In the genomic region with DNA sequence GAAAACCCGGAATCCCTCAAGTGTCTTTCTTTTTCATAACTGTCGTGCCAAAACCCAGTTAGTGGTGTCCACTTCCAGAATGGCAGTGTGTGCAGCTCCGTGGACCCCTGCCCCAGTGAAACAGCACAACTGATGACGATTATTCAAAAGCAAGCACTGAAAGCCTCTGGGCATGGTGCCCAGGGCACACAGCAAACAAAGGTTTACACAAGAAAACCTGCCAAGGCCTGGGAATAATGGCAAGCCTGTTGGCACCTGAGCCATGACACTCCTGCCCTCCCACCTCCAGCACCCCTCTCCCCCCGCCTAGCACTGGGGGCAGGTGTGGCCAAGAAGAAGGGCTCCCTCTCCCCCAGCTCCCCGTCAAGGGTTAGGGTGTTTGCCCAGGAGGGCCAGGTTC, we compare ENCODE assay signal across 20 cellular contexts. TPM values are rescaled to one million over a fixed set of nuclear protein-coding genes. Genes with fewer than 3 reads are reported as not detected.
A peak's percentile ranks its signal among the peaks of the same experiment; 100 is the strongest.
DNase-seq lines count a peak whose midpoint lies in the region; ATAC-seq and TF ChIP-seq lines count a peak whose summit lies in the region.
"Had no signal": no experiment of that assay in that cellular context is flagged by ENCODE, and none has a peak within 500 bp of the region (broad histone marks: within the 10 kb centered on the region; RNA-seq: fewer than 3 reads in every experiment).

No MANE protein-coding gene starts in this region.

- ATAC-seq in Panc1 (no peak), sciatic nerve (no peak), HG03521 (IDR thresholded peaks at IDR 0.05; ENCODE audit: unreplicated experiment) (no peak), GM18909 (IDR thresholded peaks at IDR 0.05; ENCODE audit: poor library complexity, unreplicated experiment) (no peak)
- ATAC-seq: activated CD4-positive, alpha-beta T cell treated with anti-CD3 and anti-CD28 coated beads for 36 hours; gastrocnemius medialis had no signal

- no peak overlapping the region for H3K4me3 ChIP-seq in Panc1 (ENCODE audit: low read depth in 2 of 2, low read length in 2 of 2)
- no peak overlapping the region for H3K4me3 ChIP-seq in ovary
- H3K4me3 ChIP-seq: gastrocnemius medialis, testis had no signal

- CTCF ChIA-PET in Panc1 (lab: Charles Lee), result no interaction called here

- H3K27me3 ChIP-seq in Panc1 (ENCODE audit: control insufficient read depth, insufficient read depth, low read length) (no peaks in the 10 kb centered on the region), ovary (no peaks in the 10 kb centered on the region)
- H3K27me3 ChIP-seq: testis had no signal

- TF ChIP-seq CTCF in Panc1 (IDR thresholded peaks at IDR 0.05), result no peak
- TF ChIP-seq CTCF in ovary (IDR thresholded peaks at IDR 0.05), result no peak

- H3K4me1 ChIP-seq in Panc1 (ENCODE audit: control insufficient read depth, insufficient read depth, low read length) (peaks cover 53% of the 10 kb centered on the region), ovary (ENCODE audit: insufficient read depth) (peaks cover 6% of the 10 kb centered on the region)

- WGBS in ovary, 3 donors, result 82 to 84% (median 83%) methylated on average over 6 of the region's 6 CpGs

- peaks cover 2% of the 10 kb centered on the region; the same call in 1 of the 2 replicates for H3K36me3 ChIP-seq in Panc1 (ENCODE audit: control insufficient read depth, insufficient read depth, low read length)
- no peaks in the 10 kb centered on the region for H3K36me3 ChIP-seq in ovary
- H3K36me3 ChIP-seq: gastrocnemius medialis had no signal

- TF ChIP-seq POLR2A in ovary (IDR thresholded peaks at IDR 0.05), result no peak

- in situ Hi-C loops in Panc1 (cut with HindIII; ENCODE audit: low pct_unique_long_range_greater_than_20kb, low sequenced_read_pairs), result no loop called here

- no peaks in the 10 kb centered on the region for H3K9me3 ChIP-seq in Panc1 (ENCODE audit: control insufficient read depth, insufficient read depth, low read depth, low read length)
- no peaks in the 10 kb centered on the region for H3K9me3 ChIP-seq in ovary
- H3K9me3 ChIP-seq: gastrocnemius medialis, testis had no signal

- BruUV-seq in Panc1 (replicated peaks; lab: Mats Ljungman, UMichigan), result no TSS peak

- DNase-seq in DMS79 (lab: John Stamatoyannopoulos, UW), result peak; percentile 86
- DNase-seq in NCI-H2029 (lab: John Stamatoyannopoulos, UW), result peak; percentile 94
- no peak for DNase-seq in Panc1 (ENCODE audit: low read depth, low spot score)
- DNase-seq in mucosa of gallbladder (ENCODE audit: low spot score), result peak; percentile 57
- DNase-seq in ovary, result no peak
- no peak for DNase-seq in sciatic nerve (ENCODE audit: low spot score)
- DNase-seq: activated CD4-positive, alpha-beta T cell treated with anti-CD3 and anti-CD28 coated beads for 36 hours; activated T-cell treated with anti-CD3 and anti-CD28 coated beads, Interleukin-2, amount 50 U/mL, for 1 hour; gastrocnemius medialis; MM.1S; NCI-H526; posterior cingulate gyrus; testis had no signal

- POLR2A ChIA-PET in Panc1 (lab: Charles Lee), result no interaction called here

- peak overlapping the region; percentile 59 for H3K27ac ChIP-seq in Panc1 (ENCODE audit: low read length)
- no peak overlapping the region for H3K27ac ChIP-seq in ovary
- H3K27ac ChIP-seq: gastrocnemius medialis, testis had no signal

- intact Hi-C loops in Panc1 (cut with micrococcal nuclease; ENCODE audit: unreplicated experiment) (no loop called here), ovary (cut with DNase I) (no loop called here), sciatic nerve (cut with DNase I) (no loop called here)

- TF ChIP-seq EP300 in ovary (IDR thresholded peaks at IDR 0.05), result no peak

RNA-seq across cellular contexts. Expression of a gene that starts 2.8 kb away (rescaled TPM):
- total RNA-seq in Panc1 (2021; ENCODE audit: unreplicated experiment) (105 TPM), mucosa of gallbladder (4.5 TPM), ovary (1 to 10 TPM in 3 of 7 donors, under 1 TPM in 2, not detected in 2; 0.23 to 2.6 (median 1.1) TPM), sciatic nerve (1.9 TPM)
- polyA plus RNA-seq in Panc1 (2012; ENCODE audit: insufficient read length), result 58.1 TPM
- polyA plus RNA-seq in ovary, result under 1 TPM in 1 of 2 donors, not detected in 1; 0.52 TPM

RNA-seq across cellular contexts. Expression of a gene that starts 8.3 kb away (rescaled TPM):
- total RNA-seq in Panc1 (2021; ENCODE audit: unreplicated experiment) (51.8 TPM), mucosa of gallbladder (33.1 TPM), ovary (1 to 10 TPM in 4 of 7 donors, under 1 TPM in 3; 0.30 to 5.7 (median 2.4) TPM), sciatic nerve (6.6 TPM)
- polyA plus RNA-seq in Panc1 (2012; ENCODE audit: insufficient read length), result 52.6 TPM
- polyA plus RNA-seq in ovary, result 1 to 10 TPM; 1.4 to 1.5 TPM

RNA-seq across cellular contexts. Expression of a gene that starts 13.4 kb away (rescaled TPM):
- total RNA-seq in Panc1 (2021; ENCODE audit: unreplicated experiment) (10.8 TPM), mucosa of gallbladder (not detected), ovary (under 1 TPM in 4 of 7 donors, not detected in 3; 0.18 to 0.57 (median 0.23) TPM), sciatic nerve (not detected)
- polyA plus RNA-seq in Panc1 (2012; ENCODE audit: insufficient read length), result 12.1 TPM
- not detected for polyA plus RNA-seq in ovary
- total RNA-seq: activated CD4-positive, alpha-beta T cell treated with anti-CD3 and anti-CD28 coated beads for 36 hours; cerebellum; endothelial cell of umbilical vein; gastrocnemius medialis; mononuclear cell; T-helper 2 cell treated with Interferon-gamma antibody and Interleukin-4, amounts not matched to agents 100 ng/mL and 5 ng/mL, for 36 hours had no signal
- polyA plus RNA-seq: BJ, endothelial cell of umbilical vein had no signal

RNA-seq across cellular contexts. Expression of a gene that starts 35.3 kb away (rescaled TPM):
- total RNA-seq in Panc1 (2021; ENCODE audit: unreplicated experiment), result 1.6 TPM
- 1.3 TPM for polyA plus RNA-seq in Panc1 (2012; ENCODE audit: insufficient read length)
- 3.3 TPM for total RNA-seq in mucosa of gallbladder
- under 1 TPM in 4 of 7 donors, not detected in 3; 0.11 to 0.24 (median 0.19) TPM for total RNA-seq in ovary
- not detected for polyA plus RNA-seq in ovary
- 0.53 TPM for total RNA-seq in sciatic nerve
- total RNA-seq: activated CD4-positive, alpha-beta T cell treated with anti-CD3 and anti-CD28 coated beads for 36 hours; cerebellum; endothelial cell of umbilical vein; mononuclear cell had no signal
- polyA plus RNA-seq: BJ had no signal

RNA-seq across cellular contexts. Expression of a gene that starts 40.5 kb away (rescaled TPM):
- total RNA-seq in Panc1 (2021; ENCODE audit: unreplicated experiment), result 1.2 TPM
- polyA plus RNA-seq in Panc1 (2012; ENCODE audit: insufficient read length), result 1.1 TPM
- total RNA-seq in mucosa of gallbladder, result 1.1 TPM
- total RNA-seq in ovary, result 1 to 10 TPM in 1 of 7 donors, not detected in 6; 1.8 TPM
- not detected for polyA plus RNA-seq in ovary
- total RNA-seq in sciatic nerve, result not detected
- total RNA-seq: activated CD4-positive, alpha-beta T cell treated with anti-CD3 and anti-CD28 coated beads for 36 hours; cerebellum; endothelial cell of umbilical vein; mononuclear cell; T-helper 2 cell treated with Interferon-gamma antibody and Interleukin-4, amounts not matched to agents 100 ng/mL and 5 ng/mL, for 36 hours had no signal

Comparison
In these comparisons a context has a peak if more than half of its experiments do, and no peak if none do; other contexts are left out.
1. DNase-seq: peak in DMS79 (single experiment), NCI-H2029 (single experiment) and mucosa of gallbladder (single experiment); none in Panc1 (single experiment), ovary (0 of 5) and sciatic nerve (single experiment).
2. RNA of a gene that starts 2.8 kb away (total RNA-seq): 105 TPM in Panc1 (single experiment); 4.5 TPM in mucosa of gallbladder (single experiment), 1.9 TPM in sciatic nerve (single experiment) and 0.23 to 2.6 TPM in ovary; every median in the first group is over 10 times any median in the second.